In the genomic region with DNA sequence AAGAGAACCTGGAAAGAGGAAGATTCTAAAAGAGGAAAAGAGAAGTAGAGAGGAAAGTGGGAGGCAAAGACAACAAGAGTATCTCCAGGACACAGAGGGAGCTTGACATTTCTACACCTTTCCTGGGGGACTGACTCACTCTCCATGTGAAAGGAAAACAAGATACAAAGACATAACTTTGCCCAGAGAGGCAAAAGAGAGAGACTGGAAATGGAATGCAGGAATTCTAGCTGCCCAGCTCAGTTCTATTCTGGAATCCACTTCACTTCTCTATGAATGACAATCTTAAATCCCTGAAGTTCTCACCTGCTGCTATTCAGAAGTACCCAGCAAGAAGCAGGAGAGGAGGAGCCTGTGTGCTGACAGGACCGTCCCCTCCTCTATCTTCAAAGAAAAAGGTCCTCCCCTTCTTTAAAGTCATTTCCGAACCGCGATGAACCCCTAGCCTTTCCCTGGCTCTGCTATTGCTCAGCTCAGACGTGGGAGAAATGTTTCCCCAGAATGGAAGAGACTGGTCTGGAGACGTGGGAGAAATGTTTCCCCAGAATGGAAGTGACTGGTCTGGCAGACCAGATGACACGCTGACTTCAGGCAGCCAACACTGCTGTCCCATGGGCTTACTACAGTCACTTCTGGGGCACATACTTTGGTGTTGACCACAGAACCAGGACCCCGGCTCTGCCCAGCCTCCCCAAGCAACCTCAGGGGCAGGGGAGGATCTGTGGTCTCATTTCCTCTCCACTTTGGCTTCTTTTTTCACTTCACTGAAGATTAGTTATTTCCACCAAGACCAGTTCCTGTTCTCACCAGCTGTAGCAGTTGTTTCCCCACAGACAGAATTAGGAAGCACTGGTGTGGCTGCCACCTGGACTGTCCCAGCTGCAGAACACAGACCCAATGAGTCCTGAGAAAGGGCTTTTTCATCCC, we compare ENCODE assay signal across 8 cellular contexts. TPM values are rescaled to one million over a fixed set of nuclear protein-coding genes. Genes with fewer than 3 reads are reported as not detected.
DNase-seq lines count a peak whose midpoint lies in the region; ATAC-seq and TF ChIP-seq lines count a peak whose summit lies in the region.

No MANE protein-coding gene starts in this region.

- H3K27me3 ChIP-seq in H7 (ENCODE audit: control insufficient read depth, insufficient read depth, low read length), result no peaks in the 10 kb centered on the region

- no peak for TF ChIP-seq POLR2A in erythroblast (IDR thresholded peaks at IDR 0.05; ENCODE audit: low read length)

- TF ChIP-seq CTCF in GM13977 (IDR thresholded peaks at IDR 0.05; ENCODE audit: extremely low read depth, insufficient read depth, missing control alignments) (peak; percentile 1), retinal pigment epithelial cell (conservative IDR thresholded peaks at IDR 0.05; ENCODE audit: low read depth, low read length) (no peak)

- intact Hi-C loops in Right ventricle myocardium superior (cut with DNase I), result no loop called here

- H3K4me3 ChIP-seq in H7 (ENCODE audit: insufficient read depth, low read depth, low read length) (0 out of 2 replicates have a peak overlapping the region, but pooled peaks have one; percentile 6), retinal pigment epithelial cell (ENCODE audit: low read length) (peak overlapping the region; percentile 30)

- in situ Hi-C loops in GM13977 (cut with MboI; ENCODE audit: low pct_unique_long_range_greater_than_20kb, low sequenced_read_pairs, unreplicated experiment), result no loop called here

- ATAC-seq in Right ventricle myocardium superior (ENCODE audit: poor library complexity), result peak; percentile 74

- DNase-seq in GM13977 (ENCODE audit: low spot score) (peak; percentile 60), H7 (peak; percentile 65), LHCN-M2 (ENCODE audit: low read depth) (peak; percentile 57), Right ventricle myocardium superior (peak; percentile 55), retinal pigment epithelial cell (ENCODE audit: low read depth) (no peak), NCI-H774 (lab: John Stamatoyannopoulos, UW) (no peak), erythroblast (lab: John Stamatoyannopoulos, UW) (no peak)
- peak; percentile 68 to 71 for DNase-seq in activated T-cell treated with anti-CD3 and anti-CD28 coated beads, Interleukin-2, amount 50 U/mL, for 48 hours

- no peaks in the 10 kb centered on the region for H3K36me3 ChIP-seq in H7 (replicated peaks; ENCODE audit: control insufficient read depth, insufficient read depth, low read length)

RNA-seq across cellular contexts. Expression of a gene that starts 8.3 kb away (rescaled TPM):
- 16.0 and 19.4 TPM in 2 replicates for total RNA-seq in H7 (2014; rRNA removed; shearing (Covaris generic))
- total RNA-seq in LHCN-M2 (2014; rRNA removed) (35.5 and 36.5 TPM in 2 replicates), Right ventricle myocardium superior (9.4 TPM)
- 15.7 TPM for polyA plus RNA-seq in LHCN-M2 (2012)

RNA-seq across cellular contexts. Expression of a gene that starts 42.5 kb away (rescaled TPM):
- total RNA-seq in H7 (2014; rRNA removed; shearing (Covaris generic)), result 385 and 401 TPM in 2 replicates
- total RNA-seq in LHCN-M2 (2014; rRNA removed) (413 and 429 TPM in 2 replicates), Right ventricle myocardium superior (233 TPM)
- polyA plus RNA-seq in LHCN-M2 (2012), result 355 TPM

Comparison
In these comparisons a context has a peak if more than half of its experiments do, and no peak if none do; other contexts are left out.
1. DNase-seq: peak in GM13977 (single experiment), H7 (single experiment), LHCN-M2 (single experiment), activated T-cell treated with anti-CD3 and anti-CD28 coated beads, Interleukin-2, amount 50 U/mL, for 48 hours (2 of 2) and Right ventricle myocardium superior (single experiment); none in retinal pigment epithelial cell (single experiment), NCI-H774 (single experiment) and erythroblast (0 of 2).